19 cellular contexts compared by ENCODE assay signal in the genomic region with DNA sequence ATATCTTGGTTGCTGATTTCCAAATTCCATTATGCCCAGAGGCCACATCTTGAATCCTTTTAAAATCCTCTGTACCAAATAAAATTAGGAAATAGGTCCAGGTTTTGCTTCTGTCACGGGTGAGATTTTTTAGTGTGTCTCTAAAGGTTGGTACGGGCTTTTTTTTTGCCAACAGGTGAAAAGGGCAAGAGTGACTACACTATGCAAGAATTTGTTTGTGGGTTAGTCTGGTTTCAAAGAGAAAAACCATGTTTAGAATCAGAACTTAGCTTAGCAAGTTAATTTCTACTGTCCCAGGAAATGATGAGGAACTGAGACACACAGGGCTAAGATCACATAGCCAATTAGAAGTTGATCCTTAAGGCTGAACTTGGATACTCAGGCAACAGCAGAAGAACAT. TPM values are rescaled to one million over a fixed set of nuclear protein-coding genes. Genes with fewer than 3 reads are reported as not detected.
A peak's percentile ranks its signal among the peaks of the same experiment; 100 is the strongest.
DNase-seq lines count a peak whose midpoint lies in the region; FAIRE-seq and TF ChIP-seq lines count a peak whose summit lies in the region.
"Had no signal": no experiment of that assay in that cellular context is flagged by ENCODE, and none has a peak within 500 bp of the region (broad histone marks: within the 10 kb centered on the region; RNA-seq: fewer than 3 reads in every experiment).

No MANE protein-coding gene starts in this region.

- H3K9me3 ChIP-seq in SJCRH30 (replicated peaks) (peaks cover 14% of the 10 kb centered on the region), A673 (ENCODE audit: low read depth, low read length, poor library complexity, severe bottlenecking) (no peaks in the 10 kb centered on the region)
- H3K9me3 ChIP-seq: pancreas had no signal

- H3K36me3 ChIP-seq in bronchial epithelial cell (ENCODE audit: control insufficient read depth, insufficient read depth, low read length), result peaks cover 11% of the 10 kb centered on the region
- peaks cover 94% of the 10 kb centered on the region for H3K36me3 ChIP-seq in SJCRH30
- H3K36me3 ChIP-seq in A673 (ENCODE audit: insufficient read depth, low read length, poor library complexity, severe bottlenecking), result peaks cover 82% of the 10 kb centered on the region

- POLR2A ChIA-PET in A673 (lab: Charles Lee; ENCODE audit: low non-redundant PET), result no interaction called here

- CTCF ChIA-PET in A673 (lab: Charles Lee), result interaction anchor here (0.8 kb wide), 1 partner anchor 237 kb away, joined by 4 read pairs; no protein-coding TSS in a partner anchor

- FAIRE-seq in bronchial epithelial cell (lab: Jason Lieb, UNC), result no peak
- FAIRE-seq: endothelial cell of umbilical vein, pancreas had no signal

- no peak for TF ChIP-seq CTCF in bronchial epithelial cell (IDR thresholded peaks at IDR 0.05; ENCODE audit: insufficient read depth, low read length, severe bottlenecking)
- TF ChIP-seq CTCF in retinal pigment epithelial cell (conservative IDR thresholded peaks at IDR 0.05; ENCODE audit: low read depth, low read length), result no peak
- no peak for TF ChIP-seq CTCF in A673 (conservative IDR thresholded peaks at IDR 0.05; ENCODE audit: low read depth, low read length)

- H3K4me1 ChIP-seq in SJCRH30 (peaks cover 19% of the 10 kb centered on the region), A673 (ENCODE audit: insufficient read depth, low read length, poor library complexity, severe bottlenecking) (no peaks in the 10 kb centered on the region)

- DNase-seq in EL (peak; percentile 76), NCI-H226 (peak; percentile 85), bronchial epithelial cell (ENCODE audit: low read depth) (peak; percentile 16), retinal pigment epithelial cell (ENCODE audit: low read depth) (peak; percentile 35), AG20443 (ENCODE audit: low spot score) (no peak), SJCRH30 (no peak), COR-L47 (lab: John Stamatoyannopoulos, UW) (no peak), A673 (ENCODE audit: low spot score) (no peak)
- DNase-seq: activated CD4-positive, CD25-positive, alpha-beta regulatory T cell treated with anti-CD3 and anti-CD28 coated beads, Interleukin-2, amount 50 U/mL, for 72 hours; anterior cingulate cortex; GF-D8; NCI-H187; NCI-H510A; pancreas; stimulated activated CD4-positive, alpha-beta T cell treated with anti-CD3 and anti-CD28 coated beads, Interleukin-2, amount 100 ng/mL, for 48 hours had no signal

- intact Hi-C loops in A673 (cut with micrococcal nuclease; ENCODE audit: unreplicated experiment), result no loop called here

- no peak overlapping the region for H3K27ac ChIP-seq in SJCRH30
- H3K27ac ChIP-seq in A673 (ENCODE audit: low read depth, low read length, poor library complexity, severe bottlenecking), result no peak overlapping the region
- H3K27ac ChIP-seq: BLaER1 treated with 17β-estradiol and CSF1 and Interleukin-3, amounts not matched to agents 10 nM and 100 nM; pancreas; SJSA1 had no signal

- no peaks in the 10 kb centered on the region for H3K27me3 ChIP-seq in bronchial epithelial cell (ENCODE audit: control insufficient read depth, insufficient read depth, low read length)
- H3K27me3 ChIP-seq in SJCRH30, result no peaks in the 10 kb centered on the region
- H3K27me3 ChIP-seq in A673 (replicated peaks; ENCODE audit: insufficient read depth, low read depth, low read length, poor library complexity), result no peaks in the 10 kb centered on the region
- H3K27me3 ChIP-seq: BLaER1 treated with 17β-estradiol and CSF1 and Interleukin-3, amounts not matched to agents 10 nM and 100 nM; pancreas; SJSA1 had no signal

- BruUV-seq in A673 (replicated peaks; lab: Mats Ljungman, UMichigan), result no TSS peak

- H3K4me3 ChIP-seq in bronchial epithelial cell (ENCODE audit: low read depth, low read length) (no peak overlapping the region), retinal pigment epithelial cell (ENCODE audit: low read length) (no peak overlapping the region), SJCRH30 (no peak overlapping the region), A673 (ENCODE audit: low read depth, low read length, poor library complexity, severe bottlenecking) (no peak overlapping the region)
- H3K4me3 ChIP-seq: BLaER1 treated with 17β-estradiol and CSF1 and Interleukin-3, amounts not matched to agents 10 nM and 100 nM; coronary artery; pancreas; SJSA1 had no signal

RNA-seq across cellular contexts. Expression of gene POLR1A, which starts 41.7 kb away (rescaled TPM):
- total RNA-seq in bronchial epithelial cell (9.7 and 12.0 TPM in 2 replicates), A673 (2021) (70.8 and 81.2 TPM in 2 replicates)
- total RNA-seq in SJCRH30 (2014; rRNA removed; shearing (Covaris generic)), result 49.9 and 53.0 TPM in 2 replicates

RNA-seq across cellular contexts. Expression of gene PTCD3, which starts 42.0 kb away (rescaled TPM):
- total RNA-seq in bronchial epithelial cell (48.4 and 57.2 TPM in 2 replicates), A673 (2021) (148 and 159 TPM in 2 replicates)
- 209 and 245 TPM in 2 replicates for total RNA-seq in SJCRH30 (2014; rRNA removed; shearing (Covaris generic))

Comparison
In these comparisons a context has a peak if more than half of its experiments do, and no peak if none do; other contexts are left out.
1. DNase-seq: peak in EL (single experiment), NCI-H226 (single experiment), bronchial epithelial cell (single experiment) and retinal pigment epithelial cell (single experiment); none in AG20443 (single experiment), SJCRH30 (0 of 2), COR-L47 (single experiment) and A673 (single experiment).